Comparison of ENCODE assay signal across 12 cellular contexts in genomic region chr19:4360081-4360569, GRCh38. TPM values are rescaled to one million over a fixed set of nuclear protein-coding genes. Genes with fewer than 3 reads are reported as not detected.
DNase-seq lines count a peak whose midpoint lies in the region; ATAC-seq and TF ChIP-seq lines count a peak whose summit lies in the region.
"Had no signal": no experiment of that assay in that cellular context is flagged by ENCODE, and none has a peak within 500 bp of the region (broad histone marks: within the 10 kb centered on the region; RNA-seq: fewer than 3 reads in every experiment).

No MANE protein-coding gene starts in this region.

- DNase-seq in Caco-2 (no peak), T-helper 17 cell (no peak), memory B cell (ENCODE audit: low spot score in 2 of 2) (no peak), lower lobe of right lung (no peak), occipital lobe (lab: John Stamatoyannopoulos, UW) (no peak)
- no peak for DNase-seq in activated CD4-positive, alpha-beta T cell treated with anti-CD3 and anti-CD28 coated beads, Interleukin-2, amount 50 U/mL, for 48 hours
- DNase-seq: activated CD4-positive, alpha-beta T cell treated with anti-CD3 and anti-CD28 coated beads for 1 hour; aorta; left cardiac atrium; NCI-H2081; NCI-H69; PC-9 had no signal

- no peaks in the 10 kb centered on the region for H3K9me3 Mint-ChIP-seq in Caco-2 (ENCODE audit: unreplicated experiment)
- H3K9me3 Mint-ChIP-seq in memory B cell: no peaks in the 10 kb centered on the region

- 0 out of 2 replicates have a peak, but pooled peaks cover 4% of the 10 kb centered on the region for H3K4me1 ChIP-seq in Caco-2
- H3K4me1 ChIP-seq in lower lobe of right lung: no peaks in the 10 kb centered on the region

- no TSS peak for BruUV-seq in Caco-2 (replicated peaks; lab: Mats Ljungman, UMichigan)

- H3K27me3 Mint-ChIP-seq in Caco-2 (ENCODE audit: insufficient read depth, unreplicated experiment) (no peaks in the 10 kb centered on the region), T-helper 17 cell (no peaks in the 10 kb centered on the region), memory B cell (no peaks in the 10 kb centered on the region)

- H3K4me1 Mint-ChIP-seq in Caco-2 (ENCODE audit: low read depth, unreplicated experiment) (no peaks in the 10 kb centered on the region), T-helper 17 cell (peaks cover 2% of the 10 kb centered on the region), memory B cell (no peaks in the 10 kb centered on the region)

- H3K27ac Mint-ChIP-seq in Caco-2 (ENCODE audit: unreplicated experiment) (peak overlapping the region; percentile 42), T-helper 17 cell (peak overlapping the region; percentile 63), memory B cell (peak overlapping the region; percentile 71)

- H3K27me3 ChIP-seq in Caco-2 (replicated peaks; ENCODE audit: control insufficient read depth, insufficient read depth, low read length): no peaks in the 10 kb centered on the region
- H3K27me3 ChIP-seq in lower lobe of right lung (ENCODE audit: low read depth): no peaks in the 10 kb centered on the region

- no peak overlapping the region for H3K27ac ChIP-seq in lower lobe of right lung
- H3K27ac ChIP-seq: PC-9 had no signal

- H3K36me3 ChIP-seq in Caco-2 (ENCODE audit: control insufficient read depth, insufficient read depth, low read length) (peaks cover 3% of the 10 kb centered on the region), lower lobe of right lung (peaks cover 80% of the 10 kb centered on the region)

- TF ChIP-seq CTCF in Caco-2 (IDR thresholded peaks at IDR 0.05; ENCODE audit: insufficient read depth in 1 of 2, low read depth in 1 of 2, low read length in 1 of 2, severe bottlenecking in 1 of 2, unreplicated experiment in 1 of 2) (no peak), lower lobe of right lung (IDR thresholded peaks at IDR 0.05) (no peak)

- intact Hi-C loops in Caco-2 (cut with micrococcal nuclease; ENCODE audit: unreplicated experiment): loop anchor here (5.0 kb wide), 1 partner anchor 42 kb away; the partner anchor contains the start of genes CHAF1A and SH3GL1
- intact Hi-C loops in lower lobe of right lung (cut with DNase I): no loop called here

- no peak overlapping the region for H3K4me3 Mint-ChIP-seq in Caco-2 (ENCODE audit: unreplicated experiment)
- H3K4me3 Mint-ChIP-seq in T-helper 17 cell: no peak overlapping the region
- no peak overlapping the region for H3K4me3 Mint-ChIP-seq in memory B cell

- peaks cover 83% of the 10 kb centered on the region for H3K36me3 Mint-ChIP-seq in Caco-2 (ENCODE audit: insufficient read depth, unreplicated experiment)
- peaks cover 2% of the 10 kb centered on the region for H3K36me3 Mint-ChIP-seq in T-helper 17 cell (ENCODE audit: low read depth)
- H3K36me3 Mint-ChIP-seq in memory B cell: peaks cover 6% of the 10 kb centered on the region

- POLR2A ChIA-PET in Caco-2 (lab: Charles Lee): no interaction called here

- no peak for ATAC-seq in T-helper 17 cell
- ATAC-seq in memory B cell (ENCODE audit: low read depth): no peak
- no peak for ATAC-seq in lower lobe of right lung
- ATAC-seq: left cardiac atrium had no signal

- no peaks in the 10 kb centered on the region for H3K9me3 ChIP-seq in Caco-2
- no peaks in the 10 kb centered on the region for H3K9me3 ChIP-seq in T-helper 17 cell (ENCODE audit: control insufficient read depth, low read length, poor library complexity, severe bottlenecking)
- H3K9me3 ChIP-seq in lower lobe of right lung: no peaks in the 10 kb centered on the region

- CTCF ChIA-PET in Caco-2 (lab: Charles Lee): no interaction called here

- H3K4me3 ChIP-seq in Caco-2 (ENCODE audit: low read depth, low read length): no peak overlapping the region
- H3K4me3 ChIP-seq in lower lobe of right lung: no peak overlapping the region
- H3K4me3 ChIP-seq: PC-9 had no signal

RNA-seq across cellular contexts. Expression of gene MPND, which starts 16.8 kb away (rescaled TPM):
- 34.9 and 35.7 TPM in 2 replicates for total RNA-seq in Caco-2 (2022)
- 10 to 100 TPM; 13.0 to 15.1 TPM for total RNA-seq in T-helper 17 cell
- total RNA-seq in lower lobe of right lung: 41.2 TPM
- 11.5 TPM for total RNA-seq in occipital lobe

RNA-seq across cellular contexts. Expression of gene STAP2, which starts 21.5 kb away (rescaled TPM):
- total RNA-seq in Caco-2 (2022): 70.7 and 71.6 TPM in 2 replicates
- 1 to 10 TPM; 1.9 to 3.3 TPM for total RNA-seq in T-helper 17 cell
- total RNA-seq in lower lobe of right lung: 11.8 TPM
- total RNA-seq in occipital lobe: 2.8 TPM

RNA-seq across cellular contexts. Expression of gene SH3GL1, which starts 40.2 kb away (rescaled TPM):
- 91.3 and 91.5 TPM in 2 replicates for total RNA-seq in Caco-2 (2022)
- 10 to 100 TPM; 51.1 to 56.6 TPM for total RNA-seq in T-helper 17 cell
- total RNA-seq in lower lobe of right lung: 44.3 TPM
- total RNA-seq in occipital lobe: 15.3 TPM

RNA-seq across cellular contexts. Expression of gene CHAF1A, which starts 42.3 kb away (rescaled TPM):
- 53.9 and 63.1 TPM in 2 replicates for total RNA-seq in Caco-2 (2022)
- 10 to 100 TPM; 25.5 to 33.4 TPM for total RNA-seq in T-helper 17 cell
- total RNA-seq in lower lobe of right lung: 7.2 TPM
- total RNA-seq in occipital lobe: 6.2 TPM

RNA-seq across cellular contexts. Expression of gene FSD1, which starts 55.7 kb away (rescaled TPM):
- total RNA-seq in Caco-2 (2022): 9.0 and 15.6 TPM in 2 replicates
- total RNA-seq in T-helper 17 cell: 1 to 10 TPM; 1.5 to 2.9 TPM
- total RNA-seq in lower lobe of right lung: 0.62 TPM
- total RNA-seq in occipital lobe: 28.4 TPM
- total RNA-seq: left cardiac atrium, PC-9 had no signal
